Comparison of ENCODE assay signal across 1 cellular context in the genomic region with DNA sequence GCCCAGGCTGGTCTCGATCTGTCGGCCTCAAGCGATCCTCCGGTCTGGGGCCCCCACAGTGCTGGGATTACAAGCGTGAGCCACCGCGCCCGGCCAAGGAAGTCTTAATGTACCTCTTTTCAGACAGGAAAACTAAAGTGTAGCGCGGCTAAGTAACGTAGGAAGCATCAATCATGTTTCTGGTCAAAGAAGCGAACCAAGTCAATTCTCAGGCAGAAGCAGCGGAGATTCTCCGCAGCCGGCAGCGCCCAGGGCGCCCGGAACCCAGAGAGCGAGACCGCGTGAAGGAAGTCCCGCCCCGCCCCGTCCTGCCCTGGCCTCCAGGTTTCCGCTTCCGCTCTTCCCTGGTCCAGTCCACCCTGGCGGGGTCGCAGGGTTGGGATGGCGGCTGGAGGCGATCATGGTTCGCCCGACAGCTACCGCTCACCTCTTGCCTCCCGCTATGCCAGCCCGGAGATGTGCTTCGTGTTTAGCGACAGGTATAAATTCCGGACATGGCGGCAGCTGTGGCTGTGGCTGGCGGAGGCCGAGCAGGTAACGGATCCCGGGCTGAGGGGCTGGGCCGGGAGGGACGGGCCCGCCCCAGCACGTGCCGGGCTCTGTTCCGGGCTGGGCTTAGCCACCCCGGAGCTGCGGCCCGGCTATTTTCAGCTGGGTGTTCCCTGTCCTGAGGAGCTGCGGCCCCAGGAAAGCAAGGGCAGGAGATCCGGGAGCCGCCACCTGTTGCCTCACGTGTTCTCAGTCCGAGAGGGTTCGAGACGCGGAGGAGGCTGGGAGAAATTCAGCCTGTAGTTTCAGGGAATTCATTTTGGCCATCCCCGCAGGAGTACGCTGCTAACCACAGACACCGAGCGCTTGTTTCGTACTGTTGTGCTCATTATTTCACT.
A peak's percentile ranks its signal among the peaks of the same experiment; 100 is the strongest.
TF ChIP-seq lines count a peak whose summit lies in the region.

A gene (plus strand): TSS at position 323 of the 887 bp plus-strand sequence. CDS start 59 bp downstream, at position 382.

TF ChIP-seq in HEK293, 187 proteins besides CTCF, POLR2A, EP300 and RAD21 (continued from another document and continues in another):
- TF ChIP-seq ZNF324 (tag by site-specific recombination; IDR thresholded peaks at IDR 0.05) (peak; percentile 58; the same call in 1 of the 2 replicates), ZNF146 (tag by site-specific recombination; IDR thresholded peaks at IDR 0.05) (no peak; the same call in 1 of the 2 replicates), KLF7 (tag by site-specific recombination; IDR thresholded peaks at IDR 0.05; ENCODE audit: borderline replicate concordance) (peak; percentile 79; the same call in 1 of the 2 replicates), IKZF3 (tag by site-specific recombination; IDR thresholded peaks at IDR 0.05) (peak; percentile 67; the same call in 1 of the 2 replicates), ZNF10 (tag by site-specific recombination; IDR thresholded peaks at IDR 0.05) (peak; percentile 36; the same call in 1 of the 2 replicates), GLI4 (tag by site-specific recombination; IDR thresholded peaks at IDR 0.05) (0 out of 2 replicates have a peak, but pooled peaks have one; percentile 40), ZBTB20 (tag by site-specific recombination; IDR thresholded peaks at IDR 0.05) (peak; percentile 83; the same call in 1 of the 2 replicates), ZFHX2 (tag by site-specific recombination; conservative IDR thresholded peaks at IDR 0.05) (no peak; the same call in 1 of the 2 replicates), YY2 (tag by site-specific recombination; IDR thresholded peaks at IDR 0.05) (peak; percentile 92), ZNF791 (tag by site-specific recombination; IDR thresholded peaks at IDR 0.05) (no peak), ZNF629 (tag by site-specific recombination; IDR thresholded peaks at IDR 0.05) (peak; percentile 85), ZNF248 (tag by site-specific recombination; IDR thresholded peaks at IDR 0.05) (no peak), YY1 (tag by site-specific recombination; IDR thresholded peaks at IDR 0.05) (peak; percentile 88), TRIM28 (IDR thresholded peaks at IDR 0.05; ENCODE audit: borderline replicate concordance, low read length) (0 out of 2 replicates have a peak, but pooled peaks have one; percentile 25), ZNF221 (tag by site-specific recombination; IDR thresholded peaks at IDR 0.05; ENCODE audit: borderline replicate concordance) (0 out of 2 replicates have a peak, but pooled peaks have one; percentile 2), ZNF701 (tag by site-specific recombination; IDR thresholded peaks at IDR 0.05) (no peak), ZBTB17 (tag by site-specific recombination; IDR thresholded peaks at IDR 0.05) (peak; percentile 99), SETDB1 (IDR thresholded peaks at IDR 0.05; ENCODE audit: insufficient read length, low read length) (no peak), ZNF670 (tag by site-specific recombination; IDR thresholded peaks at IDR 0.05; ENCODE audit: low read depth) (no peak), ZNF184 (tag by site-specific recombination; IDR thresholded peaks at IDR 0.05) (peak; percentile 22; the same call in 1 of the 2 replicates), KLF16 (tag by site-specific recombination; IDR thresholded peaks at IDR 0.05) (0 out of 2 replicates have a peak, but pooled peaks have one; percentile 93), ZBTB21 (tag by site-specific recombination; IDR thresholded peaks at IDR 0.05) (peak; percentile 62), MZF1 (tag by site-specific recombination; IDR thresholded peaks at IDR 0.05; ENCODE audit: borderline replicate concordance) (no peak), ZNF175 (tag by site-specific recombination; IDR thresholded peaks at IDR 0.05) (no peak), ZNF23 (tag by site-specific recombination; IDR thresholded peaks at IDR 0.05; ENCODE audit: borderline replicate concordance) (no peak), ZNF239 (tag by site-specific recombination; IDR thresholded peaks at IDR 0.05) (no peak), ZFP69B (tag by site-specific recombination; IDR thresholded peaks at IDR 0.05) (peak; percentile 73), ZNF548 (tag by site-specific recombination; IDR thresholded peaks at IDR 0.05) (no peak)
- TF ChIP-seq, protein P1, sequence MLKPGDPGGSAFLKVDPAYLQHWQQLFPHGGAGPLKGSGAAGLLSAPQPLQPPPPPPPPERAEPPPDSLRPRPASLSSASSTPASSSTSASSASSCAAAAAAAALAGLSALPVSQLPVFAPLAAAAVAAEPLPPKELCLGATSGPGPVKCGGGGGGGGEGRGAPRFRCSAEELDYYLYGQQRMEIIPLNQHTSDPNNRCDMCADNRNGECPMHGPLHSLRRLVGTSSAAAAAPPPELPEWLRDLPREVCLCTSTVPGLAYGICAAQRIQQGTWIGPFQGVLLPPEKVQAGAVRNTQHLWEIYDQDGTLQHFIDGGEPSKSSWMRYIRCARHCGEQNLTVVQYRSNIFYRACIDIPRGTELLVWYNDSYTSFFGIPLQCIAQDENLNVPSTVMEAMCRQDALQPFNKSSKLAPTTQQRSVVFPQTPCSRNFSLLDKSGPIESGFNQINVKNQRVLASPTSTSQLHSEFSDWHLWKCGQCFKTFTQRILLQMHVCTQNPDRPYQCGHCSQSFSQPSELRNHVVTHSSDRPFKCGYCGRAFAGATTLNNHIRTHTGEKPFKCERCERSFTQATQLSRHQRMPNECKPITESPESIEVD (tag by site-specific recombination; IDR thresholded peaks at IDR 0.05), result no peak
- TF ChIP-seq, protein P2, sequence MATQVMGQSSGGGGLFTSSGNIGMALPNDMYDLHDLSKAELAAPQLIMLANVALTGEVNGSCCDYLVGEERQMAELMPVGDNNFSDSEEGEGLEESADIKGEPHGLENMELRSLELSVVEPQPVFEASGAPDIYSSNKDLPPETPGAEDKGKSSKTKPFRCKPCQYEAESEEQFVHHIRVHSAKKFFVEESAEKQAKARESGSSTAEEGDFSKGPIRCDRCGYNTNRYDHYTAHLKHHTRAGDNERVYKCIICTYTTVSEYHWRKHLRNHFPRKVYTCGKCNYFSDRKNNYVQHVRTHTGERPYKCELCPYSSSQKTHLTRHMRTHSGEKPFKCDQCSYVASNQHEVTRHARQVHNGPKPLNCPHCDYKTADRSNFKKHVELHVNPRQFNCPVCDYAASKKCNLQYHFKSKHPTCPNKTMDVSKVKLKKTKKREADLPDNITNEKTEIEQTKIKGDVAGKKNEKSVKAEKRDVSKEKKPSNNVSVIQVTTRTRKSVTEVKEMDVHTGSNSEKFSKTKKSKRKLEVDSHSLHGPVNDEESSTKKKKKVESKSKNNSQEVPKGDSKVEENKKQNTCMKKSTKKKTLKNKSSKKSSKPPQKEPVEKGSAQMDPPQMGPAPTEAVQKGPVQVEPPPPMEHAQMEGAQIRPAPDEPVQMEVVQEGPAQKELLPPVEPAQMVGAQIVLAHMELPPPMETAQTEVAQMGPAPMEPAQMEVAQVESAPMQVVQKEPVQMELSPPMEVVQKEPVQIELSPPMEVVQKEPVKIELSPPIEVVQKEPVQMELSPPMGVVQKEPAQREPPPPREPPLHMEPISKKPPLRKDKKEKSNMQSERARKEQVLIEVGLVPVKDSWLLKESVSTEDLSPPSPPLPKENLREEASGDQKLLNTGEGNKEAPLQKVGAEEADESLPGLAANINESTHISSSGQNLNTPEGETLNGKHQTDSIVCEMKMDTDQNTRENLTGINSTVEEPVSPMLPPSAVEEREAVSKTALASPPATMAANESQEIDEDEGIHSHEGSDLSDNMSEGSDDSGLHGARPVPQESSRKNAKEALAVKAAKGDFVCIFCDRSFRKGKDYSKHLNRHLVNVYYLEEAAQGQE (tag by site-specific recombination; IDR thresholded peaks at IDR 0.05), result 0 out of 2 replicates have a peak, but pooled peaks have one; percentile 19
- TF ChIP-seq, protein P3, sequence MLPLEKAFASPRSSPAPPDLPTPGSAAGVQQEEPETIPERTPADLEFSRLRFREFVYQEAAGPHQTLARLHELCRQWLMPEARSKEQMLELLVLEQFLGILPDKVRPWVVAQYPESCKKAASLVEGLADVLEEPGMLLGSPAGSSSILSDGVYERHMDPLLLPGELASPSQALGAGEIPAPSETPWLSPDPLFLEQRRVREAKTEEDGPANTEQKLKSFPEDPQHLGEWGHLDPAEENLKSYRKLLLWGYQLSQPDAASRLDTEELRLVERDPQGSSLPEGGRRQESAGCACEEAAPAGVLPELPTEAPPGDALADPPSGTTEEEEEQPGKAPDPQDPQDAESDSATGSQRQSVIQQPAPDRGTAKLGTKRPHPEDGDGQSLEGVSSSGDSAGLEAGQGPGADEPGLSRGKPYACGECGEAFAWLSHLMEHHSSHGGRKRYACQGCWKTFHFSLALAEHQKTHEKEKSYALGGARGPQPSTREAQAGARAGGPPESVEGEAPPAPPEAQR (tag by site-specific recombination; IDR thresholded peaks at IDR 0.05), result no peak
- TF ChIP-seq, protein P4, sequence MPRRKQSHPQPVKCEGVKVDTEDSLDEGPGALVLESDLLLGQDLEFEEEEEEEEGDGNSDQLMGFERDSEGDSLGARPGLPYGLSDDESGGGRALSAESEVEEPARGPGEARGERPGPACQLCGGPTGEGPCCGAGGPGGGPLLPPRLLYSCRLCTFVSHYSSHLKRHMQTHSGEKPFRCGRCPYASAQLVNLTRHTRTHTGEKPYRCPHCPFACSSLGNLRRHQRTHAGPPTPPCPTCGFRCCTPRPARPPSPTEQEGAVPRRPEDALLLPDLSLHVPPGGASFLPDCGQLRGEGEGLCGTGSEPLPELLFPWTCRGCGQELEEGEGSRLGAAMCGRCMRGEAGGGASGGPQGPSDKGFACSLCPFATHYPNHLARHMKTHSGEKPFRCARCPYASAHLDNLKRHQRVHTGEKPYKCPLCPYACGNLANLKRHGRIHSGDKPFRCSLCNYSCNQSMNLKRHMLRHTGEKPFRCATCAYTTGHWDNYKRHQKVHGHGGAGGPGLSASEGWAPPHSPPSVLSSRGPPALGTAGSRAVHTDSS (tag by site-specific recombination; IDR thresholded peaks at IDR 0.05), result no peak
- TF ChIP-seq, protein P5, sequence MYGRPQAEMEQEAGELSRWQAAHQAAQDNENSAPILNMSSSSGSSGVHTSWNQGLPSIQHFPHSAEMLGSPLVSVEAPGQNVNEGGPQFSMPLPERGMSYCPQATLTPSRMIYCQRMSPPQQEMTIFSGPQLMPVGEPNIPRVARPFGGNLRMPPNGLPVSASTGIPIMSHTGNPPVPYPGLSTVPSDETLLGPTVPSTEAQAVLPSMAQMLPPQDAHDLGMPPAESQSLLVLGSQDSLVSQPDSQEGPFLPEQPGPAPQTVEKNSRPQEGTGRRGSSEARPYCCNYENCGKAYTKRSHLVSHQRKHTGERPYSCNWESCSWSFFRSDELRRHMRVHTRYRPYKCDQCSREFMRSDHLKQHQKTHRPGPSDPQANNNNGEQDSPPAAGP (tag by site-specific recombination; IDR thresholded peaks at IDR 0.05), result peak; percentile 81
- TF ChIP-seq, protein P6, sequence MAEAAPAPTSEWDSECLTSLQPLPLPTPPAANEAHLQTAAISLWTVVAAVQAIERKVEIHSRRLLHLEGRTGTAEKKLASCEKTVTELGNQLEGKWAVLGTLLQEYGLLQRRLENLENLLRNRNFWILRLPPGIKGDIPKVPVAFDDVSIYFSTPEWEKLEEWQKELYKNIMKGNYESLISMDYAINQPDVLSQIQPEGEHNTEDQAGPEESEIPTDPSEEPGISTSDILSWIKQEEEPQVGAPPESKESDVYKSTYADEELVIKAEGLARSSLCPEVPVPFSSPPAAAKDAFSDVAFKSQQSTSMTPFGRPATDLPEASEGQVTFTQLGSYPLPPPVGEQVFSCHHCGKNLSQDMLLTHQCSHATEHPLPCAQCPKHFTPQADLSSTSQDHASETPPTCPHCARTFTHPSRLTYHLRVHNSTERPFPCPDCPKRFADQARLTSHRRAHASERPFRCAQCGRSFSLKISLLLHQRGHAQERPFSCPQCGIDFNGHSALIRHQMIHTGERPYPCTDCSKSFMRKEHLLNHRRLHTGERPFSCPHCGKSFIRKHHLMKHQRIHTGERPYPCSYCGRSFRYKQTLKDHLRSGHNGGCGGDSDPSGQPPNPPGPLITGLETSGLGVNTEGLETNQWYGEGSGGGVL (tag by site-specific recombination; IDR thresholded peaks at IDR 0.05), result no peak
- TF ChIP-seq, protein P7, sequence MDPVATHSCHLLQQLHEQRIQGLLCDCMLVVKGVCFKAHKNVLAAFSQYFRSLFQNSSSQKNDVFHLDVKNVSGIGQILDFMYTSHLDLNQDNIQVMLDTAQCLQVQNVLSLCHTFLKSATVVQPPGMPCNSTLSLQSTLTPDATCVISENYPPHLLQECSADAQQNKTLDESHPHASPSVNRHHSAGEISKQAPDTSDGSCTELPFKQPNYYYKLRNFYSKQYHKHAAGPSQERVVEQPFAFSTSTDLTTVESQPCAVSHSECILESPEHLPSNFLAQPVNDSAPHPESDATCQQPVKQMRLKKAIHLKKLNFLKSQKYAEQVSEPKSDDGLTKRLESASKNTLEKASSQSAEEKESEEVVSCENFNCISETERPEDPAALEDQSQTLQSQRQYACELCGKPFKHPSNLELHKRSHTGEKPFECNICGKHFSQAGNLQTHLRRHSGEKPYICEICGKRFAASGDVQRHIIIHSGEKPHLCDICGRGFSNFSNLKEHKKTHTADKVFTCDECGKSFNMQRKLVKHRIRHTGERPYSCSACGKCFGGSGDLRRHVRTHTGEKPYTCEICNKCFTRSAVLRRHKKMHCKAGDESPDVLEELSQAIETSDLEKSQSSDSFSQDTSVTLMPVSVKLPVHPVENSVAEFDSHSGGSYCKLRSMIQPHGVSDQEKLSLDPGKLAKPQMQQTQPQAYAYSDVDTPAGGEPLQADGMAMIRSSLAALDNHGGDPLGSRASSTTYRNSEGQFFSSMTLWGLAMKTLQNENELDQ (tag by site-specific recombination; IDR thresholded peaks at IDR 0.05; ENCODE audit: low read depth), result no peak
- TF ChIP-seq, protein P8, sequence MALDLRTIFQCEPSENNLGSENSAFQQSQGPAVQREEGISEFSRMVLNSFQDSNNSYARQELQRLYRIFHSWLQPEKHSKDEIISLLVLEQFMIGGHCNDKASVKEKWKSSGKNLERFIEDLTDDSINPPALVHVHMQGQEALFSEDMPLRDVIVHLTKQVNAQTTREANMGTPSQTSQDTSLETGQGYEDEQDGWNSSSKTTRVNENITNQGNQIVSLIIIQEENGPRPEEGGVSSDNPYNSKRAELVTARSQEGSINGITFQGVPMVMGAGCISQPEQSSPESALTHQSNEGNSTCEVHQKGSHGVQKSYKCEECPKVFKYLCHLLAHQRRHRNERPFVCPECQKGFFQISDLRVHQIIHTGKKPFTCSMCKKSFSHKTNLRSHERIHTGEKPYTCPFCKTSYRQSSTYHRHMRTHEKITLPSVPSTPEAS (tag by site-specific recombination; IDR thresholded peaks at IDR 0.05), result 0 out of 2 replicates have a peak, but pooled peaks have one; percentile 19
